Comparison of ENCODE assay signal across 9 cellular contexts in genomic region chr19:5138606-5139594, GRCh38.
DNase-seq lines count a peak whose midpoint lies in the region; ATAC-seq and TF ChIP-seq lines count a peak whose summit lies in the region.
"Had no signal": no experiment of that assay in that cellular context is flagged by ENCODE, and none has a peak within 500 bp of the region (broad histone marks: within the 10 kb centered on the region; RNA-seq: fewer than 3 reads in every experiment).

No MANE protein-coding gene starts in this region.

- CTCF ChIA-PET in activated CD8-positive, alpha-beta memory T cell treated with anti-CD3 and anti-CD28 coated beads, Interleukin-2, amount 10 ng/mL, durations not matched to agents 7 days and 5 days (lab: Charles Lee): interaction anchor here (1.0 to 1.3 kb wide), 2 partner anchors 89 to 329 kb away, joined by 3 read pairs; no protein-coding TSS in a partner anchor

- H3K79me2 ChIP-seq in MM.1S (ENCODE audit: low read length): no peaks in the 10 kb centered on the region

- peak; percentile 52 for DNase-seq in LHCN-M2 (ENCODE audit: low read depth)
- peak; percentile 96 for DNase-seq in activated CD8-positive, alpha-beta memory T cell treated with anti-CD3 and anti-CD28 coated beads, Interleukin-2, amount 10 ng/mL, durations not matched to agents 7 days and 5 days
- peak; percentile 58 for DNase-seq in fibroblast of mammary gland (ENCODE audit: low read depth)
- DNase-seq in stimulated activated CD4-positive, alpha-beta T cell treated with anti-CD3 and anti-CD28 coated beads, Interleukin-2, amount 100 ng/mL, for 24 hours: peak; percentile 68 to 85
- DNase-seq in MM.1S: no peak

- H2AFZ ChIP-seq in MM.1S (ENCODE audit: low read length): no peak overlapping the region

- H3K9ac ChIP-seq in MM.1S (ENCODE audit: low read length): no peak overlapping the region

- H3K9me3 ChIP-seq in MM.1S (replicated peaks; ENCODE audit: insufficient read depth, low read length): no peaks in the 10 kb centered on the region
- H3K9me3 ChIP-seq: thyroid gland had no signal

- no peak overlapping the region for H3K27ac ChIP-seq in MM.1S (ENCODE audit: low read length)
- H3K27ac ChIP-seq: thyroid gland had no signal

- no peaks in the 10 kb centered on the region for H3K4me1 ChIP-seq in MM.1S (ENCODE audit: low read length)
- H3K4me1 ChIP-seq: thyroid gland had no signal

- ATAC-seq in GM19035 (IDR thresholded peaks at IDR 0.05; ENCODE audit: unreplicated experiment) (peak; percentile 77), HG02623 (IDR thresholded peaks at IDR 0.05; ENCODE audit: unreplicated experiment) (no peak), HG03039 (IDR thresholded peaks at IDR 0.05; ENCODE audit: unreplicated experiment) (no peak)
- ATAC-seq in activated CD8-positive, alpha-beta memory T cell treated with anti-CD3 and anti-CD28 coated beads, Interleukin-2, amount 10 ng/mL, durations not matched to agents 7 days and 5 days: peak; percentile 78

- TF ChIP-seq CTCF in fibroblast of mammary gland (conservative IDR thresholded peaks at IDR 0.05; ENCODE audit: control insufficient read depth, insufficient read depth, low read depth, low read length): no peak
- no peak for TF ChIP-seq CTCF in MM.1S (IDR thresholded peaks at IDR 0.05; ENCODE audit: low read length)

- H3K27me3 Mint-ChIP-seq in activated CD8-positive, alpha-beta memory T cell treated with anti-CD3 and anti-CD28 coated beads, Interleukin-2, amount 10 ng/mL, durations not matched to agents 7 days and 5 days: peaks cover 2% of the 10 kb centered on the region

- no peaks in the 10 kb centered on the region for H3K9me3 Mint-ChIP-seq in activated CD8-positive, alpha-beta memory T cell treated with anti-CD3 and anti-CD28 coated beads, Interleukin-2, amount 10 ng/mL, durations not matched to agents 7 days and 5 days (ENCODE audit: low read depth)

- H3K9me2 ChIP-seq in MM.1S (replicated peaks; ENCODE audit: insufficient read depth, low read length): no peaks in the 10 kb centered on the region

- H3K4me1 Mint-ChIP-seq in activated CD8-positive, alpha-beta memory T cell treated with anti-CD3 and anti-CD28 coated beads, Interleukin-2, amount 10 ng/mL, durations not matched to agents 7 days and 5 days: peaks cover 32% of the 10 kb centered on the region

- no peaks in the 10 kb centered on the region for H3F3A ChIP-seq in MM.1S (ENCODE audit: insufficient read depth, low read length)

- H3K4me3 ChIP-seq in fibroblast of mammary gland (ENCODE audit: control insufficient read depth, low read depth, low read length): no peak overlapping the region
- no peak overlapping the region for H3K4me3 ChIP-seq in MM.1S (ENCODE audit: low read length)
- H3K4me3 ChIP-seq: thyroid gland had no signal

- H3K27ac Mint-ChIP-seq in activated CD8-positive, alpha-beta memory T cell treated with anti-CD3 and anti-CD28 coated beads, Interleukin-2, amount 10 ng/mL, durations not matched to agents 7 days and 5 days: peak overlapping the region; percentile 86

- H3K4me3 Mint-ChIP-seq in activated CD8-positive, alpha-beta memory T cell treated with anti-CD3 and anti-CD28 coated beads, Interleukin-2, amount 10 ng/mL, durations not matched to agents 7 days and 5 days: peak overlapping the region; percentile 58

- H3K4me2 ChIP-seq in MM.1S (ENCODE audit: low read depth, low read length): no peak overlapping the region

- H4K20me1 ChIP-seq in MM.1S (ENCODE audit: insufficient read depth, low read length): no peaks in the 10 kb centered on the region

- peaks cover 25% of the 10 kb centered on the region for H3K36me3 Mint-ChIP-seq in activated CD8-positive, alpha-beta memory T cell treated with anti-CD3 and anti-CD28 coated beads, Interleukin-2, amount 10 ng/mL, durations not matched to agents 7 days and 5 days

- no peaks in the 10 kb centered on the region for H3K36me3 ChIP-seq in MM.1S (replicated peaks; ENCODE audit: insufficient read depth, low read length)

- H3K27me3 ChIP-seq in MM.1S (replicated peaks; ENCODE audit: insufficient read depth, low read length): no peaks in the 10 kb centered on the region
- H3K27me3 ChIP-seq: thyroid gland had no signal

Comparison
In these comparisons a context has a peak if more than half of its experiments do, and no peak if none do; other contexts are left out.
1. ATAC-seq: peak in GM19035 (single experiment) and activated CD8-positive, alpha-beta memory T cell treated with anti-CD3 and anti-CD28 coated beads, Interleukin-2, amount 10 ng/mL, durations not matched to agents 7 days and 5 days (single experiment); none in HG02623 (single experiment) and HG03039 (single experiment).